Comparison of ENCODE assay signal across 29 cellular contexts in genomic region chr16:84330685-84331050, GRCh38. TPM values are rescaled to one million over a fixed set of nuclear protein-coding genes. Genes with fewer than 3 reads are reported as not detected.
DNase-seq lines count a peak whose midpoint lies in the region; ATAC-seq, FAIRE-seq and TF ChIP-seq lines count a peak whose summit lies in the region.
"Had no signal": no experiment of that assay in that cellular context is flagged by ENCODE, and none has a peak within 500 bp of the region (broad histone marks: within the 10 kb centered on the region; RNA-seq: fewer than 3 reads in every experiment).

No MANE protein-coding gene starts in this region.

- no peaks in the 10 kb centered on the region for H3K4me1 Mint-ChIP-seq in CD14-positive monocyte
- no peaks in the 10 kb centered on the region for H3K4me1 Mint-ChIP-seq in chondrocyte (ENCODE audit: low read depth)
- H3K4me1 Mint-ChIP-seq: CD4-positive, alpha-beta memory T cell had no signal

- H3K27ac ChIP-seq in pancreas: no peak overlapping the region
- H3K27ac ChIP-seq: 22Rv1; BLaER1 treated with 17β-estradiol and CSF1 and Interleukin-3, amounts not matched to agents 10 nM and 100 nM; GM23248 had no signal

- ATAC-seq in pancreas: no peak
- ATAC-seq: HCT116 had no signal

- H3K4me1 ChIP-seq in NT2/D1 (ENCODE audit: insufficient read depth, insufficient read length) (peaks cover 13% of the 10 kb centered on the region), pancreas (no peaks in the 10 kb centered on the region)
- H3K4me1 ChIP-seq: BE2C had no signal

- peaks cover 0 to 3% (median 0%) of the 10 kb centered on the region in 7 donors for H3K9me3 Mint-ChIP-seq in CD14-positive monocyte
- H3K9me3 Mint-ChIP-seq in chondrocyte (ENCODE audit: low read depth): peaks cover 9% of the 10 kb centered on the region
- H3K9me3 Mint-ChIP-seq: H9 had no signal

- no peaks in the 10 kb centered on the region for H3K27me3 ChIP-seq in NT2/D1 (ENCODE audit: insufficient read depth, insufficient read length)
- no peaks in the 10 kb centered on the region for H3K27me3 ChIP-seq in pancreas
- H3K27me3 ChIP-seq: BE2C; BLaER1 treated with 17β-estradiol and CSF1 and Interleukin-3, amounts not matched to agents 10 nM and 100 nM had no signal

- H3K27ac Mint-ChIP-seq in CD14-positive monocyte (no peak overlapping the region), chondrocyte (ENCODE audit: unreplicated experiment) (no peak overlapping the region)
- H3K27ac Mint-ChIP-seq: CD4-positive, alpha-beta memory T cell; H9; HFFc6 had no signal

- H3K9ac ChIP-seq in NT2/D1 (ENCODE audit: insufficient read length, low read depth): peak overlapping the region; percentile 7
- H3K9ac ChIP-seq: BLaER1 treated with 17β-estradiol and CSF1 and Interleukin-3, amounts not matched to agents 10 nM and 100 nM; GM23248 had no signal

- H3K9me3 ChIP-seq in NT2/D1 (ENCODE audit: insufficient read depth, low read length) (no peaks in the 10 kb centered on the region), pancreas (no peaks in the 10 kb centered on the region)
- H3K9me3 ChIP-seq: BE2C had no signal

- FAIRE-seq in pancreas (lab: Jason Lieb, UNC): no peak
- FAIRE-seq: A204.1, GM12891, GM18507 had no signal

- no peaks in the 10 kb centered on the region for H3K36me3 ChIP-seq in NT2/D1 (ENCODE audit: insufficient read depth, insufficient read length, low read length)
- no peaks in the 10 kb centered on the region for H3K36me3 ChIP-seq in pancreas
- H3K36me3 ChIP-seq: BE2C; BLaER1 treated with 17β-estradiol and CSF1 and Interleukin-3, amounts not matched to agents 10 nM and 100 nM had no signal

- H3K4me3 ChIP-seq in NT2/D1 (ENCODE audit: insufficient read length, low read depth) (no peak overlapping the region), pancreas (no peak overlapping the region)
- H3K4me3 ChIP-seq: BLaER1 treated with 17β-estradiol and CSF1 and Interleukin-3, amounts not matched to agents 10 nM and 100 nM; GM23248 had no signal

- DNase-seq in CD14-positive monocyte (ENCODE audit: low spot score) (peak; percentile 34), NT2/D1 (ENCODE audit: low read depth, low spot score) (no peak), chondrocyte (ENCODE audit: low spot score) (peak; percentile 60), posterior vena cava (ENCODE audit: low spot score) (peak; percentile 50), pancreas (no peak), HuH-7.5 (ENCODE audit: low spot score) (no peak), putamen (ENCODE audit: low spot score) (no peak), RKO (ENCODE audit: low spot score) (no peak)
- DNase-seq: ACHN; AML-193; BE2C; Calu3; CD4-positive, alpha-beta memory T cell; COR-L47; DMS53; DMS79 treated with DMSO at 0.1 percent for 48 hours; GF-D8; GM23248; H9; HFFc6 had no signal

- intact Hi-C loops in CD14-positive monocyte (cut with micrococcal nuclease) (no loop called here), posterior vena cava (cut with DNase I) (no loop called here), pancreas (cut with DNase I) (no loop called here)

- 78 to 85% methylated on average over 5 of the region's 5 CpGs for WGBS in pancreas, 2 donors

- no peak for TF ChIP-seq CTCF in CD14-positive monocyte (IDR thresholded peaks at IDR 0.05)
- TF ChIP-seq CTCF in chondrocyte (IDR thresholded peaks at IDR 0.05): no peak
- no peak for TF ChIP-seq CTCF in pancreas (IDR thresholded peaks at IDR 0.05)

- H3K36me3 Mint-ChIP-seq in CD14-positive monocyte (no peaks in the 10 kb centered on the region), chondrocyte (ENCODE audit: low read depth) (peaks cover 3% of the 10 kb centered on the region)

- H3K4me3 Mint-ChIP-seq in CD14-positive monocyte: no peak overlapping the region
- no peak overlapping the region for H3K4me3 Mint-ChIP-seq in chondrocyte (ENCODE audit: unreplicated experiment)
- H3K4me3 Mint-ChIP-seq: CD4-positive, alpha-beta memory T cell; H9; HFFc6 had no signal

- peaks cover 0 to 9% (median 4%) of the 10 kb centered on the region in 3 donors for H3K27me3 Mint-ChIP-seq in CD14-positive monocyte (ENCODE audit: low read depth in 3 of 3)
- peaks cover 2% of the 10 kb centered on the region for H3K27me3 Mint-ChIP-seq in chondrocyte (ENCODE audit: low read depth)

RNA-seq across cellular contexts. Expression of gene WFDC1, which starts 36.0 kb away (rescaled TPM):
- polyA plus RNA-seq in CD14-positive monocyte (not detected), pancreas (1 to 10 TPM; 1.4 to 2.6 TPM)
- total RNA-seq in chondrocyte (3.5 to 5.7 TPM (median 5.6 TPM) in 3 replicates), posterior vena cava (10 to 100 TPM; 48.7 to 93.6 TPM), pancreas (under 1 TPM in 4 of 6 donors, not detected in 2; 0.09 to 0.43 (median 0.27) TPM)
- total RNA-seq: Calu3; CD4-positive, alpha-beta memory T cell; Daoy; G401; H4 had no signal
- polyA plus RNA-seq: CD4-positive, alpha-beta memory T cell had no signal

RNA-seq across cellular contexts. Expression of gene ATP2C2, which starts 37.7 kb away (rescaled TPM):
- polyA plus RNA-seq in CD14-positive monocyte: not detected
- total RNA-seq in chondrocyte: not detected in 3 replicates
- total RNA-seq in posterior vena cava: under 1 TPM; 0.10 to 0.19 TPM
- 1 to 10 TPM in 3 of 6 donors, under 1 TPM in 3; 0.47 to 6.3 (median 1.8) TPM for total RNA-seq in pancreas
- polyA plus RNA-seq in pancreas: 1 to 10 TPM; 1.7 to 2.8 TPM
- total RNA-seq: CD4-positive, alpha-beta memory T cell; Daoy; G401; GM23248; H4; HFFc6 had no signal
- polyA plus RNA-seq: CD4-positive, alpha-beta memory T cell had no signal

Comparison
In these comparisons a context has a peak if more than half of its experiments do, and no peak if none do; other contexts are left out.
1. DNase-seq: peak in CD14-positive monocyte (single experiment), chondrocyte (single experiment) and posterior vena cava (single experiment); none in NT2/D1 (single experiment), pancreas (0 of 6), HuH-7.5 (single experiment), putamen (single experiment) and RKO (single experiment).